In genomic region chr13:80442613-80443012, GRCh38 we compare ENCODE assay signal across 30 cellular contexts.
"Had no signal": no experiment of that assay in that cellular context is flagged by ENCODE, and none has a peak within 500 bp of the region (broad histone marks: within the 10 kb centered on the region; RNA-seq: fewer than 3 reads in every experiment).

No MANE protein-coding gene starts in this region.

- H3K4me1 Mint-ChIP-seq: neural progenitor cell; stimulated activated naive CD8-positive, alpha-beta T cell treated with anti-CD3 and anti-CD28 coated beads, Interleukin-15, amount 100 ng/mL, for 72 hours had no signal

- DNase-seq: hypothalamus; immature natural killer cell; kidney; left colon; left lung; mesendoderm; natural killer cell; nephron progenitor cell; occipital lobe; psoas muscle; sigmoid colon; small intestine; spleen; stimulated activated CD4-positive, alpha-beta T cell treated with anti-CD3 and anti-CD28 coated beads, Interleukin-1b, Interleukin-23, amount 100 ng/mL, for 48 hours; stimulated activated CD4-positive, alpha-beta T cell treated with anti-CD3 and anti-CD28 coated beads, Interleukin-2, amount 100 ng/mL, for 48 hours; stimulated activated CD4-positive, alpha-beta T cell treated with anti-CD3 and anti-CD28 coated beads, Interleukin-4, amount 100 ng/mL, for 4 hours; stimulated activated CD8-positive, alpha-beta memory T cell treated with anti-CD3 and anti-CD28 coated beads, Interleukin-4, amount 100 ng/mL, for 48 hours; stimulated activated naive CD4-positive, alpha-beta T cell treated with Interleukin-2 at 50 U/mL for 16 hours; stimulated activated naive CD8-positive, alpha-beta T cell treated with anti-CD3 and anti-CD28 coated beads, Interleukin-15, amount 100 ng/mL, for 72 hours; substantia nigra; transverse colon; upper lobe of left lung had no signal

- H3K36me3 ChIP-seq: left lung, neural progenitor cell, neutrophil, sigmoid colon, spleen, transverse colon, upper lobe of left lung, vagina had no signal

- ATAC-seq: left colon; left lung; natural killer cell; psoas muscle; stimulated activated memory B cell treated with anti-CD40 and anti-IgM and Interleukin-4, amounts not matched to agents 10 μg/mL and 1 μg/mL and 100 μg/mL, for 72 hours; stimulated activated naive CD8-positive, alpha-beta T cell treated with anti-CD3 and anti-CD28 coated beads, Interleukin-15, amount 100 ng/mL, for 72 hours had no signal

- H3K27ac Mint-ChIP-seq: mesothelial cell of epicardium; natural killer cell; neural progenitor cell; stimulated activated memory B cell treated with anti-CD40 and anti-IgM and Interleukin-4, amounts not matched to agents 10 μg/mL and 1 μg/mL and 100 μg/mL, for 72 hours; stimulated activated naive CD8-positive, alpha-beta T cell treated with anti-CD3 and anti-CD28 coated beads, Interleukin-15, amount 100 ng/mL, for 72 hours had no signal

- H3K27me3 ChIP-seq: left lung, neural progenitor cell, neutrophil, sigmoid colon, spleen, transverse colon, upper lobe of left lung, vagina had no signal

- H3K4me3 ChIP-seq: left lung, lung, neural progenitor cell, psoas muscle, sigmoid colon, spleen, transverse colon, upper lobe of left lung, vagina had no signal

- H3K27ac ChIP-seq: left lung, neural progenitor cell, neutrophil, parathyroid adenoma, psoas muscle, spleen, transverse colon, upper lobe of left lung, vagina had no signal

- H3K4me1 ChIP-seq: neural progenitor cell, parathyroid adenoma, sigmoid colon, transverse colon had no signal

- H3K4me3 Mint-ChIP-seq: immature natural killer cell; mesothelial cell of epicardium; natural killer cell; nephron progenitor cell; neural progenitor cell; stimulated activated memory B cell treated with anti-CD40 and anti-IgM and Interleukin-4, amounts not matched to agents 10 μg/mL and 1 μg/mL and 100 μg/mL, for 72 hours; stimulated activated naive CD8-positive, alpha-beta T cell treated with anti-CD3 and anti-CD28 coated beads, Interleukin-15, amount 100 ng/mL, for 72 hours had no signal

- H3K9me3 ChIP-seq: left lung, neutrophil, psoas muscle, sigmoid colon, spleen, transverse colon, upper lobe of left lung, vagina had no signal

- H3K36me3 Mint-ChIP-seq: mesothelial cell of epicardium; naive B cell; natural killer cell; neural progenitor cell; stimulated activated memory B cell treated with anti-CD40 and anti-IgM and Interleukin-4, amounts not matched to agents 10 μg/mL and 1 μg/mL and 100 μg/mL, for 72 hours had no signal

- H3K27me3 Mint-ChIP-seq: naive B cell; stimulated activated memory B cell treated with anti-CD40 and anti-IgM and Interleukin-4, amounts not matched to agents 10 μg/mL and 1 μg/mL and 100 μg/mL, for 72 hours; stimulated activated naive CD8-positive, alpha-beta T cell treated with anti-CD3 and anti-CD28 coated beads, Interleukin-15, amount 100 ng/mL, for 72 hours had no signal

- H3K9me3 Mint-ChIP-seq: immature natural killer cell; natural killer cell; nephron progenitor cell; neural progenitor cell; stimulated activated naive CD8-positive, alpha-beta T cell treated with anti-CD3 and anti-CD28 coated beads, Interleukin-15, amount 100 ng/mL, for 72 hours had no signal
